ENCODE assay signal across 1 cellular context in the genomic region with DNA sequence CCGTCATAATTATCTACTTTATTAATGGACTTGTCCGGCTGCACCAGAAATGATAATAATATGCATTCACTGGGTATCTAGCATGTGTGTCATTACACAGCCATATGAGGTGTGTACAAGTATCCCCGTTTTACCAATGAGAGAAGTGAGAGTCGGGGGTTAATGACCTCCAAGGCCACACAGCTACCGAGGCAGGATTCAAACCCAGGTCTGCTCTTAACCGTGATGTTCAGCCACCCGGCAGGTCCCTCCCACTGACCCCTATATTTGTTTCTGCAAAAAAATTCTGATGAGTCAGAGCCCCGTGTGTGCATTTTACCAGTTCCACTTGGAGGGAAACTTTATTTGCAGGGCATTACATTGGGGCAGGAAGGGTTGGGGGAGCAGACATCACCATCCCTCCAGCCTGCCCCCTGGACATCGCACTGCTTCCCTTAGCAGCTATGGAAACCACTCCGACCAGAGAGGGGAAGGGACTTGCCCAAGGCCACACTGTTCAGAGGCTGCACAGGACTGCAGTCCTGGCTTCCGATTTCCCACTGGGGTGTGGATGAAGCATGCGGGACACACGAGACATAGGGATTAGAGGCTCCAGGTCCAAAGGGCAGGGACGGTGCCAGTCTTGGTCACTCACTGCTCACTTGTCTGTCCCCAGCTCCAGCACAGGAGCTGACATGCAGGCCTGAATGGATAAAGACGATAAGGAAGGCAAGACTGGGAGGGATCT.
A peak's percentile ranks its signal among the peaks of the same experiment; 100 is the strongest.
TF ChIP-seq lines count a peak whose summit lies in the region.

No MANE protein-coding gene starts in this region.

TF ChIP-seq in HepG2, 621 proteins besides CTCF, POLR2A, EP300 and RAD21 (continued from another document and continues in another):
- TF ChIP-seq SP140L (CRISPR knock-in tag; IDR thresholded peaks at IDR 0.05; ENCODE audit: borderline replicate concordance) (no peak), KLF9 (CRISPR knock-in tag; IDR thresholded peaks at IDR 0.05; ENCODE audit: low read depth) (no peak), KLF13 (CRISPR knock-in tag; IDR thresholded peaks at IDR 0.05) (0 out of 2 replicates have a peak, but pooled peaks have one; percentile 77), U2AF1 (optimal IDR thresholded peaks at IDR 0.05; ENCODE audit: low read depth, low read length) (no peak), MLLT10 (CRISPR knock-in tag; IDR thresholded peaks at IDR 0.05) (no peak), ZNF598 (CRISPR knock-in tag; IDR thresholded peaks at IDR 0.05; ENCODE audit: borderline replicate concordance) (no peak), ZNF331 (CRISPR knock-in tag; IDR thresholded peaks at IDR 0.05) (peak; percentile 57), ZBTB20 (CRISPR knock-in tag; IDR thresholded peaks at IDR 0.05; ENCODE audit: borderline replicate concordance, low read depth) (peak; percentile 41; the same call in 1 of the 2 replicates), DR1 (CRISPR knock-in tag; IDR thresholded peaks at IDR 0.05) (no peak), ZNF343 (CRISPR knock-in tag; IDR thresholded peaks at IDR 0.05) (no peak; the same call in 1 of the 2 replicates), KDM6A (CRISPR knock-in tag; IDR thresholded peaks at IDR 0.05; ENCODE audit: low read depth) (no peak), ZNF563 (CRISPR knock-in tag; IDR thresholded peaks at IDR 0.05) (0 out of 2 replicates have a peak, but pooled peaks have one; percentile 46), ZNF709 (CRISPR knock-in tag; IDR thresholded peaks at IDR 0.05) (no peak), SRSF1 (optimal IDR thresholded peaks at IDR 0.05; ENCODE audit: low read depth, low read length) (peak; percentile 24), RELA (CRISPR knock-in tag; IDR thresholded peaks at IDR 0.05) (no peak), ZFP36 (IDR thresholded peaks at IDR 0.05; ENCODE audit: borderline replicate concordance, low read depth, low read length, partially characterized antibody) (no peak), CREB1 (IDR thresholded peaks at IDR 0.05) (no peak), CREB1 (CRISPR knock-in tag; IDR thresholded peaks at IDR 0.05) (no peak), ZMYM3 (CRISPR knock-in tag; IDR thresholded peaks at IDR 0.05) (peak; percentile 99), ZNF510 (CRISPR knock-in tag; IDR thresholded peaks at IDR 0.05; ENCODE audit: low read depth) (0 out of 2 replicates have a peak, but pooled peaks have one; percentile 13), HOXD1 (CRISPR knock-in tag; IDR thresholded peaks at IDR 0.05) (no peak), HMG20B (CRISPR knock-in tag; conservative IDR thresholded peaks at IDR 0.05) (no peak), CC2D1A (CRISPR knock-in tag; IDR thresholded peaks at IDR 0.05) (no peak), ZNF317 (CRISPR knock-in tag; IDR thresholded peaks at IDR 0.05) (no peak), MAZ (IDR thresholded peaks at IDR 0.05; ENCODE audit: borderline replicate concordance, low read depth, low read length) (no peak), MAZ (CRISPR knock-in tag; IDR thresholded peaks at IDR 0.05; ENCODE audit: low read depth) (no peak), SRF (IDR thresholded peaks at IDR 0.05; ENCODE audit: low read depth, low read length) (no peak), SP5 (CRISPR knock-in tag; IDR thresholded peaks at IDR 0.05; ENCODE audit: borderline replicate concordance, low read depth) (no peak; the same call in 1 of the 2 replicates), ZNF225 (CRISPR knock-in tag; IDR thresholded peaks at IDR 0.05) (0 out of 2 replicates have a peak, but pooled peaks have one; percentile 54), ZNF557 (CRISPR knock-in tag; IDR thresholded peaks at IDR 0.05) (no peak), SMARCE1 (IDR thresholded peaks at IDR 0.05; ENCODE audit: borderline replicate concordance) (no peak), NR2F6 (IDR thresholded peaks at IDR 0.05) (peak; percentile 44; the same call in 1 of the 2 replicates), NR2F6 (CRISPR knock-in tag; IDR thresholded peaks at IDR 0.05) (no peak), SP2 (CRISPR knock-in tag; IDR thresholded peaks at IDR 0.05) (no peak), HOXA5 (CRISPR knock-in tag; IDR thresholded peaks at IDR 0.05) (no peak)
- TF ChIP-seq, protein P1, sequence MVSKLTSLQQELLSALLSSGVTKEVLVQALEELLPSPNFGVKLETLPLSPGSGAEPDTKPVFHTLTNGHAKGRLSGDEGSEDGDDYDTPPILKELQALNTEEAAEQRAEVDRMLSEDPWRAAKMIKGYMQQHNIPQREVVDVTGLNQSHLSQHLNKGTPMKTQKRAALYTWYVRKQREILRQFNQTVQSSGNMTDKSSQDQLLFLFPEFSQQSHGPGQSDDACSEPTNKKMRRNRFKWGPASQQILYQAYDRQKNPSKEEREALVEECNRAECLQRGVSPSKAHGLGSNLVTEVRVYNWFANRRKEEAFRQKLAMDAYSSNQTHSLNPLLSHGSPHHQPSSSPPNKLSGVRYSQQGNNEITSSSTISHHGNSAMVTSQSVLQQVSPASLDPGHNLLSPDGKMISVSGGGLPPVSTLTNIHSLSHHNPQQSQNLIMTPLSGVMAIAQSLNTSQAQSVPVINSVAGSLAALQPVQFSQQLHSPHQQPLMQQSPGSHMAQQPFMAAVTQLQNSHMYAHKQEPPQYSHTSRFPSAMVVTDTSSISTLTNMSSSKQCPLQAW (CRISPR knock-in tag; IDR thresholded peaks at IDR 0.05) = peak; percentile 69; the same call in 1 of the 2 replicates
- TF ChIP-seq, protein P2, sequence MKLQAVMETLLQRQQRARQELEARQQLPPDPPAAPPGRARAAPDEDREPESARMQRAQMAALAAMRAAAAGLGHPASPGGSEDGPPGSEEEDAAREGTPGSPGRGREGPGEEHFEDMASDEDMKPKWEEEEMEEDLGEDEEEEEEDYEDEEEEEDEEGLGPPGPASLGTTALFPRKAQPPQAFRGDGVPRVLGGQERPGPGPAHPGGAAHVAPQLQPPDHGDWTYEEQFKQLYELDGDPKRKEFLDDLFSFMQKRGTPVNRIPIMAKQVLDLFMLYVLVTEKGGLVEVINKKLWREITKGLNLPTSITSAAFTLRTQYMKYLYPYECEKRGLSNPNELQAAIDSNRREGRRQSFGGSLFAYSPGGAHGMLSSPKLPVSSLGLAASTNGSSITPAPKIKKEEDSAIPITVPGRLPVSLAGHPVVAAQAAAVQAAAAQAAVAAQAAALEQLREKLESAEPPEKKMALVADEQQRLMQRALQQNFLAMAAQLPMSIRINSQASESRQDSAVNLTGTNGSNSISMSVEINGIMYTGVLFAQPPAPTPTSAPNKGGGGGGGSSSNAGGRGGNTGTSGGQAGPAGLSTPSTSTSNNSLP (IDR thresholded peaks at IDR 0.05; ENCODE audit: low read depth, low read length) = 0 out of 2 replicates have a peak, but pooled peaks have one; percentile 5
- TF ChIP-seq, protein P3, sequence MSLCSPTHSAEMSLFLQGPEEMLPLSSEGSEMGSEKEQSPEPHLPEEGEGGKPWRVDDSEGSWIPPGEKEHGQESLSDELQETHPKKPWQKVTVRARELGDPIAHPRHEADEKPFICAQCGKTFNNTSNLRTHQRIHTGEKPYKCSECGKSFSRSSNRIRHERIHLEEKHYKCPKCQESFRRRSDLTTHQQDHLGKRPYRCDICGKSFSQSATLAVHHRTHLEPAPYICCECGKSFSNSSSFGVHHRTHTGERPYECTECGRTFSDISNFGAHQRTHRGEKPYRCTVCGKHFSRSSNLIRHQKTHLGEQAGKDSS (CRISPR knock-in tag; IDR thresholded peaks at IDR 0.05; ENCODE audit: borderline replicate concordance, low read depth) = 0 out of 2 replicates have a peak, but pooled peaks have one; percentile 48
- TF ChIP-seq, protein P4, sequence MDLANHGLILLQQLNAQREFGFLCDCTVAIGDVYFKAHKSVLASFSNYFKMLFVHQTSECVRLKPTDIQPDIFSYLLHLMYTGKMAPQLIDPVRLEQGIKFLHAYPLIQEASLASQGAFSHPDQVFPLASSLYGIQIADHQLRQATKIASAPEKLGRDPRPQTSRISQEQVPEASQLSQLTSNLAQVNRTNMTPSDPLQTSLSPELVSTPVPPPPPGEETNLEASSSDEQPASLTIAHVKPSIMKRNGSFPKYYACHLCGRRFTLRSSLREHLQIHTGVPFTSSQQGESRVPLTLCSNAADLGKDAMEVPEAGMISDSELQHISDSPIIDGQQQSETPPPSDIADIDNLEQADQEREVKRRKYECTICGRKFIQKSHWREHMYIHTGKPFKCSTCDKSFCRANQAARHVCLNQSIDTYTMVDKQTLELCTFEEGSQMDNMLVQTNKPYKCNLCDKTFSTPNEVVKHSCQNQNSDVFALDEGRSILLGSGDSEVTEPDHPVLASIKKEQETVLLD (CRISPR knock-in tag; IDR thresholded peaks at IDR 0.05; ENCODE audit: low read depth) = 0 out of 2 replicates have a peak, but pooled peaks have one; percentile 27
- TF ChIP-seq, protein P5, sequence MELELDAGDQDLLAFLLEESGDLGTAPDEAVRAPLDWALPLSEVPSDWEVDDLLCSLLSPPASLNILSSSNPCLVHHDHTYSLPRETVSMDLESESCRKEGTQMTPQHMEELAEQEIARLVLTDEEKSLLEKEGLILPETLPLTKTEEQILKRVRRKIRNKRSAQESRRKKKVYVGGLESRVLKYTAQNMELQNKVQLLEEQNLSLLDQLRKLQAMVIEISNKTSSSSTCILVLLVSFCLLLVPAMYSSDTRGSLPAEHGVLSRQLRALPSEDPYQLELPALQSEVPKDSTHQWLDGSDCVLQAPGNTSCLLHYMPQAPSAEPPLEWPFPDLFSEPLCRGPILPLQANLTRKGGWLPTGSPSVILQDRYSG (CRISPR knock-in tag; IDR thresholded peaks at IDR 0.05) = no peak
- TF ChIP-seq, protein P6, sequence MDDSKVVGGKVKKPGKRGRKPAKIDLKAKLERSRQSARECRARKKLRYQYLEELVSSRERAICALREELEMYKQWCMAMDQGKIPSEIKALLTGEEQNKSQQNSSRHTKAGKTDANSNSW (CRISPR knock-in tag; IDR thresholded peaks at IDR 0.05; ENCODE audit: borderline replicate concordance) = no peak
- TF ChIP-seq, protein P7, sequence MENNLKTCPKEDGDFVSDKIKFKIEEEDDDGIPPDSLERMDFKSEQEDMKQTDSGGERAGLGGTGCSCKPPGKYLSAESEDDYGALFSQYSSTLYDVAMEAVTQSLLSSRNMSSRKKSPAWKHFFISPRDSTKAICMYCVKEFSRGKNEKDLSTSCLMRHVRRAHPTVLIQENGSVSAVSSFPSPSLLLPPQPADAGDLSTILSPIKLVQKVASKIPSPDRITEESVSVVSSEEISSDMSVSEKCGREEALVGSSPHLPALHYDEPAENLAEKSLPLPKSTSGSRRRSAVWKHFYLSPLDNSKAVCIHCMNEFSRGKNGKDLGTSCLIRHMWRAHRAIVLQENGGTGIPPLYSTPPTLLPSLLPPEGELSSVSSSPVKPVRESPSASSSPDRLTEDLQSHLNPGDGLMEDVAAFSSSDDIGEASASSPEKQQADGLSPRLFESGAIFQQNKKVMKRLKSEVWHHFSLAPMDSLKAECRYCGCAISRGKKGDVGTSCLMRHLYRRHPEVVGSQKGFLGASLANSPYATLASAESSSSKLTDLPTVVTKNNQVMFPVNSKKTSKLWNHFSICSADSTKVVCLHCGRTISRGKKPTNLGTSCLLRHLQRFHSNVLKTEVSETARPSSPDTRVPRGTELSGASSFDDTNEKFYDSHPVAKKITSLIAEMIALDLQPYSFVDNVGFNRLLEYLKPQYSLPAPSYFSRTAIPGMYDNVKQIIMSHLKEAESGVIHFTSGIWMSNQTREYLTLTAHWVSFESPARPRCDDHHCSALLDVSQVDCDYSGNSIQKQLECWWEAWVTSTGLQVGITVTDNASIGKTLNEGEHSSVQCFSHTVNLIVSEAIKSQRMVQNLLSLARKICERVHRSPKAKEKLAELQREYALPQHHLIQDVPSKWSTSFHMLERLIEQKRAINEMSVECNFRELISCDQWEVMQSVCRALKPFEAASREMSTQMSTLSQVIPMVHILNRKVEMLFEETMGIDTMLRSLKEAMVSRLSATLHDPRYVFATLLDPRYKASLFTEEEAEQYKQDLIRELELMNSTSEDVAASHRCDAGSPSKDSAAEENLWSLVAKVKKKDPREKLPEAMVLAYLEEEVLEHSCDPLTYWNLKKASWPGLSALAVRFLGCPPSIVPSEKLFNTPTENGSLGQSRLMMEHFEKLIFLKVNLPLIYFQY (CRISPR knock-in tag; IDR thresholded peaks at IDR 0.05; ENCODE audit: borderline replicate concordance) = no peak
- TF ChIP-seq, protein P8, sequence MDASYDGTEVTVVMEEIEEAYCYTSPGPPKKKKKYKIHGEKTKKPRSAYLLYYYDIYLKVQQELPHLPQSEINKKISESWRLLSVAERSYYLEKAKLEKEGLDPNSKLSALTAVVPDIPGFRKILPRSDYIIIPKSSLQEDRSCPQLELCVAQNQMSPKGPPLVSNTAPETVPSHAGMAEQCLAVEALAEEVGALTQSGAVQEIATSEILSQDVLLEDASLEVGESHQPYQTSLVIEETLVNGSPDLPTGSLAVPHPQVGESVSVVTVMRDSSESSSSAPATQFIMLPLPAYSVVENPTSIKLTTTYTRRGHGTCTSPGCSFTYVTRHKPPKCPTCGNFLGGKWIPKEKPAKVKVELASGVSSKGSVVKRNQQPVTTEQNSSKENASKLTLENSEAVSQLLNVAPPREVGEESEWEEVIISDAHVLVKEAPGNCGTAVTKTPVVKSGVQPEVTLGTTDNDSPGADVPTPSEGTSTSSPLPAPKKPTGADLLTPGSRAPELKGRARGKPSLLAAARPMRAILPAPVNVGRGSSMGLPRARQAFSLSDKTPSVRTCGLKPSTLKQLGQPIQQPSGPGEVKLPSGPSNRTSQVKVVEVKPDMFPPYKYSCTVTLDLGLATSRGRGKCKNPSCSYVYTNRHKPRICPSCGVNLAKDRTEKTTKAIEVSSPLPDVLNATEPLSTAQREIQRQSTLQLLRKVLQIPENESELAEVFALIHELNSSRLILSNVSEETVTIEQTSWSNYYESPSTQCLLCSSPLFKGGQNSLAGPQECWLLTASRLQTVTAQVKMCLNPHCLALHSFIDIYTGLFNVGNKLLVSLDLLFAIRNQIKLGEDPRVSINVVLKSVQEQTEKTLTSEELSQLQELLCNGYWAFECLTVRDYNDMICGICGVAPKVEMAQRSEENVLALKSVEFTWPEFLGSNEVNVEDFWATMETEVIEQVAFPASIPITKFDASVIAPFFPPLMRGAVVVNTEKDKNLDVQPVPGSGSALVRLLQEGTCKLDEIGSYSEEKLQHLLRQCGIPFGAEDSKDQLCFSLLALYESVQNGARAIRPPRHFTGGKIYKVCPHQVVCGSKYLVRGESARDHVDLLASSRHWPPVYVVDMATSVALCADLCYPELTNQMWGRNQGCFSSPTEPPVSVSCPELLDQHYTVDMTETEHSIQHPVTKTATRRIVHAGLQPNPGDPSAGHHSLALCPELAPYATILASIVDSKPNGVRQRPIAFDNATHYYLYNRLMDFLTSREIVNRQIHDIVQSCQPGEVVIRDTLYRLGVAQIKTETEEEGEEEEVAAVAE (CRISPR knock-in tag; IDR thresholded peaks at IDR 0.05; ENCODE audit: borderline replicate concordance) = 0 out of 2 replicates have a peak, but pooled peaks have one; percentile 17
- TF ChIP-seq, protein P9, sequence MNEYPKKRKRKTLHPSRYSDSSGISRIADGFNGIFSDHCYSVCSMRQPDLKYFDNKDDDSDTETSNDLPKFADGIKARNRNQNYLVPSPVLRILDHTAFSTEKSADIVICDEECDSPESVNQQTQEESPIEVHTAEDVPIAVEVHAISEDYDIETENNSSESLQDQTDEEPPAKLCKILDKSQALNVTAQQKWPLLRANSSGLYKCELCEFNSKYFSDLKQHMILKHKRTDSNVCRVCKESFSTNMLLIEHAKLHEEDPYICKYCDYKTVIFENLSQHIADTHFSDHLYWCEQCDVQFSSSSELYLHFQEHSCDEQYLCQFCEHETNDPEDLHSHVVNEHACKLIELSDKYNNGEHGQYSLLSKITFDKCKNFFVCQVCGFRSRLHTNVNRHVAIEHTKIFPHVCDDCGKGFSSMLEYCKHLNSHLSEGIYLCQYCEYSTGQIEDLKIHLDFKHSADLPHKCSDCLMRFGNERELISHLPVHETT (CRISPR knock-in tag; conservative IDR thresholded peaks at IDR 0.05) = no peak
